10 cellular contexts compared by ENCODE assay signal in genomic region chr17:137166-137807, GRCh38. TPM values are rescaled to one million over a fixed set of nuclear protein-coding genes. Genes with fewer than 3 reads are reported as not detected.
"Had no signal": no experiment of that assay in that cellular context is flagged by ENCODE, and none has a peak within 500 bp of the region (broad histone marks: within the 10 kb centered on the region; RNA-seq: fewer than 3 reads in every experiment).

Gene SCGB1C2, plus strand, starts transcription at chr17:137569. Its CDS starts 22 bp downstream, at chr17:137591.

RNA-seq across cellular contexts. Expression of gene SCGB1C2, which starts in this region (rescaled TPM):
- total RNA-seq: activated CD4-positive, alpha-beta T cell treated with anti-CD3 and anti-CD28 coated beads for 36 hours; activated naive CD4-positive, alpha-beta T cell treated with anti-CD3 and anti-CD28 coated beads for 36 hours; activated naive CD8-positive, alpha-beta T cell treated with anti-CD3 and anti-CD28 coated beads, Interleukin-2, amount 10 ng/mL, durations not matched to agents 7 days and 5 days; activated T-cell treated with anti-CD3 and anti-CD28 coated beads, Interleukin-2, amount 50 U/mL, for 4 hours; adrenal gland; breast epithelium; HepG2; MCF 10A; PC-3; SK-MEL-5 had no signal
- polyA plus RNA-seq: adrenal gland, HepG2 had no signal
